Comparison of ENCODE assay signal across 20 cellular contexts in genomic region chr5:33738097-33738496, GRCh38.
DNase-seq lines count a peak whose midpoint lies in the region; ATAC-seq and TF ChIP-seq lines count a peak whose summit lies in the region.
"Had no signal": no experiment of that assay in that cellular context is flagged by ENCODE, and none has a peak within 500 bp of the region (broad histone marks: within the 10 kb centered on the region; RNA-seq: fewer than 3 reads in every experiment).

No MANE protein-coding gene starts in this region.

- H3K27me3 Mint-ChIP-seq in MCF 10A (ENCODE audit: insufficient read depth, unreplicated experiment): no peaks in the 10 kb centered on the region

- H3K27ac ChIP-seq in breast epithelium (peak overlapping the region; percentile 38 to 59), caudate nucleus (ENCODE audit: low read depth, low read length) (no peak overlapping the region)
- H3K27ac ChIP-seq: A549 had no signal

- no peaks in the 10 kb centered on the region for H3K36me3 ChIP-seq in breast epithelium
- H3K36me3 ChIP-seq: HAP-1 had no signal

- no peak overlapping the region for H3K4me3 Mint-ChIP-seq in MCF 10A (ENCODE audit: unreplicated experiment)
- H3K4me3 Mint-ChIP-seq: CD4-positive, alpha-beta memory T cell; HFFc6 had no signal

- H3K9me3 Mint-ChIP-seq in MCF 10A (ENCODE audit: unreplicated experiment): no peaks in the 10 kb centered on the region
- H3K9me3 Mint-ChIP-seq: HFFc6 had no signal

- CTCF ChIA-PET in MCF 10A (lab: Yijun Ruan, JAX): interaction anchor here (0.7 kb wide), 1 partner anchor 26 kb away, joined by 3 read pairs; no protein-coding TSS in a partner anchor

- H3K9me3 ChIP-seq in breast epithelium: no peaks in the 10 kb centered on the region
- H3K9me3 ChIP-seq: A549, HAP-1 had no signal

- POLR2A ChIA-PET in MCF 10A (lab: Yijun Ruan, JAX): no interaction called here

- no peak overlapping the region for H3K27ac Mint-ChIP-seq in MCF 10A (ENCODE audit: low read depth, unreplicated experiment)
- H3K27ac Mint-ChIP-seq: CD4-positive, alpha-beta memory T cell; HFFc6 had no signal

- no peak for DNase-seq in breast epithelium (ENCODE audit: low spot score in 2 of 2)
- no peak for DNase-seq in MCF 10A (ENCODE audit: unreplicated experiment)
- peak; percentile 12 for DNase-seq in NCI-H526 treated with DMSO at 0.1 percent for 48 hours (lab: John Stamatoyannopoulos, UW)
- no peak for DNase-seq in left lobe of liver (ENCODE audit: low spot score)
- peak; percentile 17 for DNase-seq in renal cortical epithelial cell (ENCODE audit: low read depth)
- DNase-seq in caudate nucleus (lab: John Stamatoyannopoulos, UW): no peak
- DNase-seq in AML-193 (lab: John Stamatoyannopoulos, UW): no peak
- DNase-seq: 8988T; ACHN; C1 segment of cervical spinal cord; Calu3; CD4-positive, alpha-beta memory T cell; COR-L47; DMS53; DMS79 treated with DMSO at 0.1 percent for 48 hours; GOT3; HFFc6 had no signal

- no peaks in the 10 kb centered on the region for H3K36me3 Mint-ChIP-seq in MCF 10A (ENCODE audit: insufficient read depth, unreplicated experiment)
- H3K36me3 Mint-ChIP-seq: CD4-positive, alpha-beta memory T cell had no signal

- no peak for TF ChIP-seq CTCF in breast epithelium (IDR thresholded peaks at IDR 0.05)
- TF ChIP-seq CTCF in MCF 10A (IDR thresholded peaks at IDR 0.05; ENCODE audit: unreplicated experiment): no peak

- no TSS peak for BruUV-seq in MCF 10A (replicated peaks; lab: Mats Ljungman, UMichigan)

- no peaks in the 10 kb centered on the region for H3K27me3 ChIP-seq in breast epithelium

- TF ChIP-seq POLR2A in breast epithelium (IDR thresholded peaks at IDR 0.05): no peak

- ATAC-seq in left lobe of liver: peak; percentile 83
- no peak for ATAC-seq in HG02678 (IDR thresholded peaks at IDR 0.05; ENCODE audit: unreplicated experiment)
- ATAC-seq: A549 had no signal

- H3K4me1 ChIP-seq in breast epithelium: no peaks in the 10 kb centered on the region
- H3K4me1 ChIP-seq: HAP-1 had no signal

- no peak overlapping the region for H3K4me3 ChIP-seq in breast epithelium
- H3K4me3 ChIP-seq: A549, HAP-1 had no signal

- intact Hi-C loops in breast epithelium (cut with DNase I; ENCODE audit: low total_unique reads) (no loop called here), MCF 10A (cut with micrococcal nuclease) (no loop called here)

- no peaks in the 10 kb centered on the region for H3K4me1 Mint-ChIP-seq in MCF 10A (ENCODE audit: insufficient read depth, unreplicated experiment)
- H3K4me1 Mint-ChIP-seq: CD4-positive, alpha-beta memory T cell had no signal

Comparison
In these comparisons a context has a peak if more than half of its experiments do, and no peak if none do; other contexts are left out.
1. DNase-seq: peak in NCI-H526 treated with DMSO at 0.1 percent for 48 hours (single experiment) and renal cortical epithelial cell (single experiment); none in breast epithelium (0 of 2), MCF 10A (single experiment), left lobe of liver (single experiment), caudate nucleus (0 of 61) and AML-193 (0 of 2).